8 cellular contexts compared by ENCODE assay signal in the genomic region with DNA sequence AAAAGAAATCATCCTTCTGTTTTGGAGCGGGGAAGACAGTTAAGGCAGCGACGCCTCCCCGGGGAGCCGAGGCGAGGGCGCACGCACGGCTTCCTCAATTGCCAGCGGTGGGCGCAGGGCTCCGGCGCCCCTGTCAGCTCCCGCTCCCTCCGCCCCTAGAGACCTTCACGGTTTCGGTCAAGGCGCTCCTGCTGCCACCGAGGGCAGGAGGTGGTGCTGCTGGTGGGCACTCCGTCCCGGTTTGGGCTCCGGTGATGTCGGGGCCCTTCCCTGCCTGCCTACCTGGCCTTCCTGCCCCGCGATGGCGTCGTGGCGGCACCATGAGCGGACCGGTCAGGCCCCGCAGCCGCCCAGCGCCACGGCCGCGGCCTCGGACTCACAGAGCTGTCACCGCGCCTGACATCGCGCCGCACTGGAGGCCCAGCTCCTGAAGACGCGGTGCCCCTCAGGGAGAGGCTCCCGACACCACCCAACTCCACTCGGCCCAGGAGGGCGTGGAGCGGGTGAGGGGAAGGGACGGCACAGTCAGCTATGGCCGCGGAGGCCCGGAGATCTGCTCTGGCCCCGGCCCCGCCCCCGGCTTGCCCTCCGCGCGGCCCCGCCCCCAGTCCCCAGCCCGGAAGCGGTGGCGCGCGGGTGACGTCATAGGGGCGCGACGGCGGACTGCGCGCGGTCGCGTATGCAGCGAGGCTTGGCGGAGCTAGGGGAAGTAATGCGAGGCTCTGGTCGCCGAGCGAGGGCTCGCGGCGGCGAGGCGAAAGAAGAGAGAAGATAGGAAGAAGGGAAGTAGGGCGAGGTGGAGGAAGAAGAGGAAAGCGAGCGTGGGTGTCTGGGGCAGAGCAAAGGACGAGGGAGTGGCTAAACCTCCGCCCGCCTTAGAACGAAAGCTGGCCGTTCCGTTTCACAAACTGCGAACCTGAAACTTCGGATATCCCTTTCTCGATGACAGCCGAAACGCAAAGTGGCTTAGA.
DNase-seq lines count a peak whose midpoint lies in the region; ATAC-seq and TF ChIP-seq lines count a peak whose summit lies in the region.

A gene with protein sequence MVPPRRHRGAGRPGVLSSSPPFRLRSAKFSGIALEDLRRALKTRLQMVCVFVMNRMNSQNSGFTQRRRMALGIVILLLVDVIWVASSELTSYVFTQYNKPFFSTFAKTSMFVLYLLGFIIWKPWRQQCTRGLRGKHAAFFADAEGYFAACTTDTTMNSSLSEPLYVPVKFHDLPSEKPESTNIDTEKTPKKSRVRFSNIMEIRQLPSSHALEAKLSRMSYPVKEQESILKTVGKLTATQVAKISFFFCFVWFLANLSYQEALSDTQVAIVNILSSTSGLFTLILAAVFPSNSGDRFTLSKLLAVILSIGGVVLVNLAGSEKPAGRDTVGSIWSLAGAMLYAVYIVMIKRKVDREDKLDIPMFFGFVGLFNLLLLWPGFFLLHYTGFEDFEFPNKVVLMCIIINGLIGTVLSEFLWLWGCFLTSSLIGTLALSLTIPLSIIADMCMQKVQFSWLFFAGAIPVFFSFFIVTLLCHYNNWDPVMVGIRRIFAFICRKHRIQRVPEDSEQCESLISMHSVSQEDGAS (minus strand): TSS at position 555 of the 971 bp plus-strand sequence. CDS start 233 bp downstream, at position 322.

- peak within 1 kb of the TSS; percentile 92 for H3K4me3 ChIP-seq in AG10803 (ENCODE audit: low read length)

- DNase-seq in AG10803 (ENCODE audit: low read depth) (peak; percentile 89), NCI-H446 (lab: John Stamatoyannopoulos, UW) (peak; percentile 66 to 84), islet precursor cell (peak; percentile 97)
- peak; percentile 92 for DNase-seq in activated CD4-positive, CD25-positive, alpha-beta regulatory T cell treated with anti-CD3 and anti-CD28 coated beads, Interleukin-2, amount 50 U/mL, for 16 hours (ENCODE audit: low read depth, low spot score)
- peak; percentile 90 for DNase-seq in central memory CD4-positive, alpha-beta T cell
- DNase-seq in stimulated activated CD4-positive, alpha-beta T cell treated with anti-CD3 and anti-CD28 coated beads, Interleukin-12 subunit alpha, Interleukin-12 subunit beta, amount 100 ng/mL, for 4 hours: peak; percentile 94

- ATAC-seq in GM19043 (IDR thresholded peaks at IDR 0.05; ENCODE audit: low read depth, unreplicated experiment) (peak; percentile 74), HG03354 (IDR thresholded peaks at IDR 0.05; ENCODE audit: poor library complexity, severe bottlenecking, unreplicated experiment) (peak; percentile 87)

- no peak for TF ChIP-seq CTCF in AG10803 (conservative IDR thresholded peaks at IDR 0.05; ENCODE audit: low read length)

Comparison
In these comparisons a context has a peak if more than half of its experiments do, and no peak if none do; other contexts are left out.
1. Peak in every context shown above with its lines: DNase-seq, ATAC-seq and H3K4me3 ChIP-seq.